11 cellular contexts compared by ENCODE assay signal in the genomic region with DNA sequence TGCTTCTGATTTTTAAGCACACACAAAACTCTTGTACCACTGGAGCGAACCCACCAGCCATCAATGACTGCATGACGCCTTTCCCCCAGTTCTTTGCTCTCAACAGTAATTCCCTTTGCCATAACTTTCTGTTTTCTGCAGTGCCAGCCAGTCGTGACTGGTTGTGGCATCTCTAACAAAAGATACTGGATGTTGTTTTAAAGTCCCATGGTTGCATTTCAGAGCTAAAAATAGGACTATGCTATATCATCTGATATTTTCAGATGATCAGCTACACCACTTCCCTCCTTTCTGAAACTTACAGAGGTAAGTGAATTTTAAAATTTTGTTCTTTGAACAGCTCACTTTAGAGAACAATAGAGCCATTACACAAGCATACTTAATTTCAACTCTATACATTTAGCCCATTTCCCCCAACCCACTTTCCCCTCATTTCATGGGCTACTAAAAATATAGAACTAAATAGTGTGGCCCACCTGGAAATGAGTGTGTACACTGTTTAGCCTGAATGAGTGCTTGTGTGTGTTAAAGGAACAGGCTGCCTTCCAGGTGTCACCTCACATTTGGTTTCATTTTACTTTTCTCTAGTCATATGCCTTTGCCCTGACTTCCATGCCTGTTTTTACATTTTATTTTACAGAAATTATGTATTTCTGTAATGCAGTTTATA.
A peak's percentile ranks its signal among the peaks of the same experiment; 100 is the strongest.
DNase-seq lines count a peak whose midpoint lies in the region; ATAC-seq, FAIRE-seq and TF ChIP-seq lines count a peak whose summit lies in the region.
"Had no signal": no experiment of that assay in that cellular context is flagged by ENCODE, and none has a peak within 500 bp of the region (broad histone marks: within the 10 kb centered on the region; RNA-seq: fewer than 3 reads in every experiment).

No MANE protein-coding gene starts in this region.

- TF ChIP-seq CTCF in D721Med (IDR thresholded peaks at IDR 0.05; ENCODE audit: insufficient read depth, missing control alignments), result no peak

- DNase-seq in OCI-M1 (lab: John Stamatoyannopoulos, UW) (peak; percentile 53), mucosa of gallbladder (ENCODE audit: low spot score) (no peak), D721Med (ENCODE audit: insufficient read length, low spot score) (no peak)
- DNase-seq in stimulated activated CD4-positive, alpha-beta T cell treated with anti-CD3 and anti-CD28 coated beads, Interleukin-1b, Interleukin-23, amount 100 ng/mL, for 48 hours, result no peak
- DNase-seq: activated T-cell treated with anti-CD3 and anti-CD28 coated beads, Interleukin-2, amount 50 U/mL, for 24 hours; effector memory CD4-positive, alpha-beta T cell; islet precursor cell; SJCRH30 had no signal

- ATAC-seq in GM18858 (IDR thresholded peaks at IDR 0.05; ENCODE audit: unreplicated experiment) (peak; percentile 72), GM19467 (IDR thresholded peaks at IDR 0.05; ENCODE audit: unreplicated experiment) (peak; percentile 81), HG03064 (IDR thresholded peaks at IDR 0.05; ENCODE audit: low read depth, unreplicated experiment) (peak; percentile 80)

- no peak for FAIRE-seq in D721Med (lab: Jason Lieb, UNC)
